Comparison of ENCODE assay signal across 1 cellular context in genomic region chr1:44609768-44610526, GRCh38.
TF ChIP-seq lines count a peak whose summit lies in the region.

No MANE protein-coding gene starts in this region.

TF ChIP-seq in GM23338, 12 proteins besides CTCF, POLR2A, EP300 and RAD21 (continued from another document):
- TF ChIP-seq ZNF462 (CRISPR knock-in tag; IDR thresholded peaks at IDR 0.05), result no peak
- TF ChIP-seq JUNB (IDR thresholded peaks at IDR 0.05; ENCODE audit: unreplicated experiment), result no peak
